ENCODE assay signal across 23 cellular contexts in the genomic region with DNA sequence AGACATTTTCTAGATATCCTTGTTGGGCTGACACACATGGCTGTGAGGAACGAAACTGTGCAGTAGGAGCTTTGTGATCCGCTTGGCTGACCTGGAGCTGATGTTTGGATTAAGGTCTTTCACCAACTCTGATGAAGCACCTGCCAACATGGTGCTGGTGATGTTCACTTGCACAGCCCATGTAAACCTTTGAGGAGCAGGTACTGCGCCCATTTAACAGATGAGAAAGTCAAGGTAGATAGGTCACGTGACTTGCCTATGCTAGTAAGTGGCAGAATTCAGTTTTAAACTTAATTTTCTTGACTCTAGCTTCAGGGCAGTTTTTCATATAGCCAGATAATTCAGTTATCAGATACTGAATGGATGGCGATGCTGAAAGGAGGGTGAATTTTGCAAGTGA.
"Had no signal": no experiment of that assay in that cellular context is flagged by ENCODE, and none has a peak within 500 bp of the region (broad histone marks: within the 10 kb centered on the region; RNA-seq: fewer than 3 reads in every experiment).

No MANE protein-coding gene starts in this region.

- H3K36me3 ChIP-seq: SJSA1 had no signal

- H3K9ac ChIP-seq: KMS-11 had no signal

- H3K4me1 ChIP-seq: SJSA1 had no signal

- H3K9me3 ChIP-seq: SJSA1 had no signal

- H3K4me3 ChIP-seq: SJSA1, SK-N-MC had no signal

- DNase-seq: Kasumi-1, MM.1S, NCI-H1092 treated with DMSO at 0.1 percent for 48 hours, NCI-H1436, NCI-H187, NCI-H2029, NCI-H2081 treated with DMSO at 0.1 percent for 48 hours, NCI-H2171, NCI-H226, NCI-H446, NCI-H510A, NCI-H524 treated with DMSO at 0.1 percent for 48 hours, NCI-H69, NCI-H774, Right ventricle myocardium superior, RPMI8226, SIG-M5 had no signal

- H3K27me3 ChIP-seq: SJSA1 had no signal

- FAIRE-seq: HTR-8/SVneo, RCC 7860 had no signal

- H3K4me2 ChIP-seq: KMS-11 had no signal

- H3K27ac ChIP-seq: HL-60, KMS-11, SJSA1, SK-N-MC had no signal
